ENCODE assay signal across 8 cellular contexts in genomic region chr12:9673404-9674225, GRCh38. TPM values are rescaled to one million over a fixed set of nuclear protein-coding genes. Genes with fewer than 3 reads are reported as not detected.
DNase-seq lines count a peak whose midpoint lies in the region; ATAC-seq and TF ChIP-seq lines count a peak whose summit lies in the region.

No MANE protein-coding gene starts in this region.

- POLR2A ChIA-PET in MCF 10A (lab: Yijun Ruan, JAX): interaction anchor here (0.7 kb wide), 1 partner anchor 731 kb away, joined by 3 read pairs; no protein-coding TSS in a partner anchor
- POLR2A ChIA-PET in naive thymus-derived CD8-positive, alpha-beta T cell (lab: Charles Lee): interaction anchor here (0.8 to 8.0 kb wide), 18 partner anchors 9 to 75 kb away, joined by 3 to 166 read pairs (median 4); no protein-coding TSS in a partner anchor

- WGBS in testis, 2 donors: 82 to 83% methylated on average over 3 to 6 of the region's 6 CpGs

- no peak for TF ChIP-seq CTCF in MCF 10A (IDR thresholded peaks at IDR 0.05; ENCODE audit: unreplicated experiment)
- TF ChIP-seq CTCF in breast epithelium (IDR thresholded peaks at IDR 0.05): no peak
- no peak for TF ChIP-seq CTCF in testis (IDR thresholded peaks at IDR 0.05)

- H3K4me1 Mint-ChIP-seq in MCF 10A (ENCODE audit: insufficient read depth, unreplicated experiment): peaks cover 19% of the 10 kb centered on the region
- peaks cover 57 to 73% of the 10 kb centered on the region in 2 donors for H3K4me1 Mint-ChIP-seq in effector memory CD8-positive, alpha-beta T cell (ENCODE audit: low read depth in 2 of 2)
- peaks cover 32 to 81% (median 63%) of the 10 kb centered on the region in 4 donors for H3K4me1 Mint-ChIP-seq in naive thymus-derived CD8-positive, alpha-beta T cell

- H3K27ac ChIP-seq in breast epithelium: peak overlapping the region in 1 of 2 donors; percentile 36
- no peak overlapping the region for H3K27ac ChIP-seq in testis

- ATAC-seq in HG03521 (IDR thresholded peaks at IDR 0.05; ENCODE audit: unreplicated experiment) (peak; percentile 27), HG03097 (IDR thresholded peaks at IDR 0.05; ENCODE audit: low FRiP score, unreplicated experiment) (no peak)
- ATAC-seq in effector memory CD8-positive, alpha-beta T cell (replicated peaks): peak; percentile 43
- ATAC-seq in naive thymus-derived CD8-positive, alpha-beta T cell: peak; percentile 31 to 33

- H3K9me3 ChIP-seq in breast epithelium (no peaks in the 10 kb centered on the region), testis (no peaks in the 10 kb centered on the region)

- H3K9me3 Mint-ChIP-seq in MCF 10A (ENCODE audit: unreplicated experiment): no peaks in the 10 kb centered on the region
- H3K9me3 Mint-ChIP-seq in effector memory CD8-positive, alpha-beta T cell: no peaks in the 10 kb centered on the region
- H3K9me3 Mint-ChIP-seq in naive thymus-derived CD8-positive, alpha-beta T cell: peaks cover 0 to 10% (median 3%) of the 10 kb centered on the region in 9 donors

- H3K27me3 ChIP-seq in breast epithelium (no peaks in the 10 kb centered on the region), testis (no peaks in the 10 kb centered on the region)

- intact Hi-C loops in MCF 10A (cut with micrococcal nuclease): no loop called here
- intact Hi-C loops in breast epithelium (cut with DNase I; ENCODE audit: low total_unique reads): no loop called here
- intact Hi-C loops in testis (cut with DNase I; ENCODE audit: low total_unique reads): no loop called here

- no peak overlapping the region for H3K4me3 ChIP-seq in breast epithelium
- H3K4me3 ChIP-seq in testis: no peak overlapping the region

- no peaks in the 10 kb centered on the region for H3K36me3 Mint-ChIP-seq in MCF 10A (ENCODE audit: insufficient read depth, unreplicated experiment)
- H3K36me3 Mint-ChIP-seq in effector memory CD8-positive, alpha-beta T cell (ENCODE audit: insufficient read depth): peaks cover 65% of the 10 kb centered on the region
- peaks cover 42 to 65% (median 65%) of the 10 kb centered on the region in 3 donors for H3K36me3 Mint-ChIP-seq in naive thymus-derived CD8-positive, alpha-beta T cell

- no peaks in the 10 kb centered on the region for H3K27me3 Mint-ChIP-seq in MCF 10A (ENCODE audit: insufficient read depth, unreplicated experiment)
- no peaks in the 10 kb centered on the region for H3K27me3 Mint-ChIP-seq in effector memory CD8-positive, alpha-beta T cell
- H3K27me3 Mint-ChIP-seq in naive thymus-derived CD8-positive, alpha-beta T cell: no peaks in the 10 kb centered on the region

- no peak overlapping the region for H3K27ac Mint-ChIP-seq in MCF 10A (ENCODE audit: low read depth, unreplicated experiment)
- peak overlapping the region; percentile 90 to 92 for H3K27ac Mint-ChIP-seq in effector memory CD8-positive, alpha-beta T cell
- peak overlapping the region; percentile 94 to 99 (median 96) for H3K27ac Mint-ChIP-seq in naive thymus-derived CD8-positive, alpha-beta T cell

- DNase-seq in MCF 10A (ENCODE audit: unreplicated experiment): peak; percentile 94
- DNase-seq in breast epithelium (ENCODE audit: low spot score in 2 of 2): no peak
- peak; percentile 42 for DNase-seq in UCSD-AML1 (lab: John Stamatoyannopoulos, UW; ENCODE audit: unreplicated experiment)
- DNase-seq in effector memory CD8-positive, alpha-beta T cell: peak; percentile 39 to 49 (median 41)
- DNase-seq in naive thymus-derived CD8-positive, alpha-beta T cell: peak in 8 of 10 donors; percentile 27 to 64 (median 50)
- no peak for DNase-seq in testis

- BruUV-seq in MCF 10A (replicated peaks; lab: Mats Ljungman, UMichigan): no TSS peak

- H3K4me3 Mint-ChIP-seq in MCF 10A (ENCODE audit: unreplicated experiment): no peak overlapping the region
- peak overlapping the region; percentile 75 to 93 for H3K4me3 Mint-ChIP-seq in effector memory CD8-positive, alpha-beta T cell
- H3K4me3 Mint-ChIP-seq in naive thymus-derived CD8-positive, alpha-beta T cell: peak overlapping the region; percentile 86 to 99 (median 95)

- no peak for TF ChIP-seq POLR2A in breast epithelium (IDR thresholded peaks at IDR 0.05)
- TF ChIP-seq POLR2A in testis (IDR thresholded peaks at IDR 0.05): no peak

- no peaks in the 10 kb centered on the region for H3K36me3 ChIP-seq in breast epithelium
- H3K36me3 ChIP-seq in testis (ENCODE audit: low read depth, missing control alignments): no peaks in the 10 kb centered on the region

- peaks cover 0 to 7% of the 10 kb centered on the region in 2 donors for H3K4me1 ChIP-seq in breast epithelium
- no peaks in the 10 kb centered on the region for H3K4me1 ChIP-seq in testis

- CTCF ChIA-PET in MCF 10A (lab: Yijun Ruan, JAX): interaction anchor here (0.6 to 1.6 kb wide), 3 partner anchors 9 to 39 kb away, joined by 3 to 7 read pairs (median 3); no protein-coding TSS in a partner anchor

RNA-seq across cellular contexts. Expression of gene CLEC2D, which starts 4.1 kb away (rescaled TPM):
- total RNA-seq in MCF 10A (2022) (5.1 and 6.7 TPM in 2 replicates), breast epithelium (10 to 100 TPM; 10.9 to 30.1 (median 23.9) TPM), testis (10 to 100 TPM; 32.1 to 36.3 TPM)
- total RNA-seq in naive thymus-derived CD8-positive, alpha-beta T cell: 100 to 1,000 TPM; 433 to 438 TPM
- 100 to 1,000 TPM; 315 to 389 (median 329) TPM for polyA plus RNA-seq in naive thymus-derived CD8-positive, alpha-beta T cell
- polyA plus RNA-seq in testis (ENCODE audit: insufficient read depth, low read depth, low replicate concordance): 25.5 TPM

RNA-seq across cellular contexts. Expression of gene CLECL1, which starts 59.3 kb away (rescaled TPM):
- total RNA-seq in MCF 10A (2022) (not detected in 2 replicates), breast epithelium (1 to 10 TPM in 1 of 3 donors, under 1 TPM in 1, not detected in 1; 0.80 to 1.0 TPM), testis (not detected)
- total RNA-seq in naive thymus-derived CD8-positive, alpha-beta T cell: under 1 TPM; 0.52 to 0.96 TPM
- under 1 TPM in 1 of 3 donors, not detected in 2; 0.35 TPM for polyA plus RNA-seq in naive thymus-derived CD8-positive, alpha-beta T cell
- 1.4 TPM for polyA plus RNA-seq in testis (ENCODE audit: insufficient read depth, low read depth, low replicate concordance)

Comparison
In these comparisons a context has a peak if more than half of its experiments do, and no peak if none do; other contexts are left out.
1. DNase-seq: peak in MCF 10A (single experiment), UCSD-AML1 (single experiment), effector memory CD8-positive, alpha-beta T cell (3 of 3) and naive thymus-derived CD8-positive, alpha-beta T cell (8 of 10); none in breast epithelium (0 of 2) and testis (single experiment).
2. RNA of gene CLEC2D, which starts 4.1 kb away (total RNA-seq): 433 to 438 TPM in naive thymus-derived CD8-positive, alpha-beta T cell; 32.1 to 36.3 TPM in testis, 10.9 to 30.1 TPM in breast epithelium and 5.1 to 6.7 TPM in MCF 10A; every median in the first group is over 10 times any median in the second.